25 cellular contexts compared by ENCODE assay signal in the genomic region with DNA sequence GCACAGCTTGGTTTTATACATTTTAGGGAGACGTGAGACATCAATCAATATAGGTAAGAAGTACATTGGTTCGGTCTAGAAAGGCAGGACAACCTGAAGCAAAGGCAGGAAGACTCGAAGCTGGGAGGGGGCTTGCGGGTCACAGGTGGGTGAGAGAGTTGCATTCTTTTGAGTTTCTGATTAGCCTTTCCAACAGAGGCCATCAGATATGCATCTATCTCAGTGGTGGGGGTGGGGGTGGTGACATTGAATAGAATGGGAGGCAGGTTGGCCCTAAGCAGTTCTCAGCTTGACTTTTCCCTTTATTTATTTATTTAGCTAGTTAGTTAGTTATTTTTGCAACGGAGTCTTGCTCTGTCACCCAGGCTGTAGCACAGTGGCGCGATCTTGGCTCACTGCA.
"Had no signal": no experiment of that assay in that cellular context is flagged by ENCODE, and none has a peak within 500 bp of the region (broad histone marks: within the 10 kb centered on the region; RNA-seq: fewer than 3 reads in every experiment).

No MANE protein-coding gene starts in this region.

- H3K4me3 ChIP-seq: MG63 had no signal

- H3K9me3 ChIP-seq: MG63, SK-N-SH had no signal

- DNase-seq: IMR-90, Karpas-422, KG1, MG63, NCI-H1092, NCI-H1105 treated with DMSO at 0.1 percent for 48 hours, NCI-H1417 treated with DMSO at 0.1 percent for 48 hours, NCI-H146, NCI-H187, NCI-H2029, NCI-H2081 treated with DMSO at 0.1 percent for 48 hours, NCI-H2171, NCI-H226, NCI-H446, NCI-H510A, NCI-H524 treated with DMSO at 0.1 percent for 48 hours, NCI-H69, NCI-H774, PC-3, SHP77, SK-N-SH, SW 1271 had no signal

- ATAC-seq: HepG2, Panc1, PC-3 had no signal

- H3K27ac ChIP-seq: RWPE1 had no signal

- H3K9me2 ChIP-seq: SK-N-SH had no signal

- H3K9ac ChIP-seq: SK-N-SH had no signal

- H3K4me2 ChIP-seq: SK-N-SH had no signal

- H3K36me3 ChIP-seq: MG63 had no signal
